8 cellular contexts compared by ENCODE assay signal in the genomic region with DNA sequence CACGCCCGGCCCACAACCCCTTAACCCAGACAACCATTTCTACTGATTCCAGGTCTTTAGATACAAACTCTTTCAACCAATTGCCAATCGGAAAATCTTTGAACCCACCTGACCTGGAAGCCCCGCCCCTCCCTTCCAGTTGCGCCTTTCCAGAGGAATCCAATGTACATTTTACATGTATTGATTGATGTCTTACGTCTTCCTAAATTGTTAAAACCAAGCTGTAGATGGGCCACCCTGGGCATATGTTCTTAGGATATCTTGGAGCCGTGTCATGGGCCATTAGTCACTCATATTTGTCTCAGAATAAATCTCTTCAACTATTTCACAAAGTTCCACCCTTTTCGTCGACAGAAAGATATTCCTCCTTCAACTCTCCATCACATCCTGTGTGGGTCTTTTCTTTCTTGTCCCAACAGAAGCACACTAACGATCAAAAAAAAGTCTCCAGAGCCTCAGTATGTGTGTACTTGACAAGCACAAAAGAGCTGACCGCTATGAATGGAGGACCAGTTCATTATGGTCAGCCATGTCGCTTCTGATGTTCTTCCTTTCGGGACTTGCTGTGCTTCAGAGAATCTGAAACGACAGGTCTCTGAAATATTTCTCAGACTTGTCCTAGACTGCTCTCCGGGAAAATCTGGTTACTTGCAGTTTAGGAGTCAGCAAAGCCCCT. TPM values are rescaled to one million over a fixed set of nuclear protein-coding genes. Genes with fewer than 3 reads are reported as not detected.
DNase-seq lines count a peak whose midpoint lies in the region; ATAC-seq and TF ChIP-seq lines count a peak whose summit lies in the region.

No MANE protein-coding gene starts in this region.

- H3K27ac ChIP-seq in DOHH2 (ENCODE audit: low read depth, low read length) (no peak overlapping the region), Peyer's patch (peak overlapping the region in 2 of 4 donors; percentile 74 to 88), psoas muscle (peak overlapping the region; percentile 38)

- peaks cover 16% of the 10 kb centered on the region for H3K4me1 ChIP-seq in DOHH2 (ENCODE audit: control insufficient read depth, low read length)
- peaks cover 0 to 11% (median 0%) of the 10 kb centered on the region in 4 donors for H3K4me1 ChIP-seq in Peyer's patch
- H3K4me1 ChIP-seq in psoas muscle, result peaks cover 7% of the 10 kb centered on the region

- H3K27me3 ChIP-seq in DOHH2 (ENCODE audit: control insufficient read depth, low read length) (no peaks in the 10 kb centered on the region), Peyer's patch (no peaks in the 10 kb centered on the region), psoas muscle (ENCODE audit: insufficient read depth in 3 of 3, low read length in 2 of 3) (no peaks in the 10 kb centered on the region)

- peak; percentile 9 for ATAC-seq in GM21825 (IDR thresholded peaks at IDR 0.05; ENCODE audit: unreplicated experiment)
- ATAC-seq in psoas muscle, result peak in 2 of 4 donors; percentile 17 to 41
- ATAC-seq in HG02981 (IDR thresholded peaks at IDR 0.05; ENCODE audit: unreplicated experiment), result no peak

- no peak for TF ChIP-seq POLR2A in Peyer's patch (IDR thresholded peaks at IDR 0.05)

- peak overlapping the region; percentile 92 for H3K4me2 ChIP-seq in DOHH2 (ENCODE audit: low read length)

- TF ChIP-seq CTCF in DOHH2 (IDR thresholded peaks at IDR 0.05; ENCODE audit: low read depth, low read length, poor library complexity, severe bottlenecking) (no peak), Peyer's patch (IDR thresholded peaks at IDR 0.05) (no peak), fibroblast of mammary gland (conservative IDR thresholded peaks at IDR 0.05; ENCODE audit: control insufficient read depth, insufficient read depth, low read depth, low read length) (no peak), psoas muscle (IDR thresholded peaks at IDR 0.05) (no peak)

- intact Hi-C loops in psoas muscle (cut with DNase I), result loop anchor here in 1 of 2 donors (10.0 kb wide), 1 partner anchor 50 kb away; the partner anchor contains the start of gene ZNF419

- H3K9me3 ChIP-seq in DOHH2 (ENCODE audit: control insufficient read depth, insufficient read depth, low read length) (peaks cover 28% of the 10 kb centered on the region), Peyer's patch (peaks cover 0 to 2% (median 0%) of the 10 kb centered on the region in 4 donors), psoas muscle (no peaks in the 10 kb centered on the region)

- no peaks in the 10 kb centered on the region for H4K20me1 ChIP-seq in DOHH2 (ENCODE audit: control insufficient read depth, insufficient read depth, low read depth, low read length)

- 28 to 37% (median 28%) methylated on average over 15 of the region's 15 CpGs for WGBS in psoas muscle, 3 donors

- H3K36me3 ChIP-seq in DOHH2 (ENCODE audit: control insufficient read depth, low read length) (peaks cover 8% of the 10 kb centered on the region; the same call in 1 of the 2 replicates), Peyer's patch (no peaks in the 10 kb centered on the region), psoas muscle (ENCODE audit: insufficient read depth in 1 of 2, low read depth in 1 of 2) (peaks cover 2 to 16% of the 10 kb centered on the region in 2 donors)

- DNase-seq in Peyer's patch (no peak), fibroblast of mammary gland (ENCODE audit: low read depth) (no peak), psoas muscle (no peak), HuH-7.5 (ENCODE audit: low spot score) (no peak), NCI-H187 (lab: John Stamatoyannopoulos, UW) (no peak)

- H3K4me3 ChIP-seq in DOHH2 (ENCODE audit: low read length) (peak overlapping the region; percentile 95), Peyer's patch (peak overlapping the region; percentile 58 to 90 (median 78)), fibroblast of mammary gland (ENCODE audit: control insufficient read depth, low read depth, low read length) (peak overlapping the region; percentile 82), psoas muscle (peak overlapping the region; percentile 93)

- no peaks in the 10 kb centered on the region for H3F3A ChIP-seq in DOHH2 (ENCODE audit: control insufficient read depth, insufficient read depth)

- H3K79me2 ChIP-seq in DOHH2 (ENCODE audit: control insufficient read depth, low read length), result peaks cover 12% of the 10 kb centered on the region

- no peaks in the 10 kb centered on the region for H3K9me2 ChIP-seq in DOHH2 (replicated peaks; ENCODE audit: control insufficient read depth, low read length)

RNA-seq across cellular contexts. Expression of gene ZNF749, which starts 0.6 kb away (rescaled TPM):
- total RNA-seq in Peyer's patch (10 to 100 TPM in 2 of 4 donors, 1 to 10 TPM in 2; 5.7 to 12.8 (median 10.6) TPM), psoas muscle (10 to 100 TPM in 2 of 4 donors, 1 to 10 TPM in 2; 5.1 to 11.9 (median 8.0) TPM)
- polyA plus RNA-seq in psoas muscle, result 10 to 100 TPM in 2 of 3 donors, 1 to 10 TPM in 1; 6.7 to 22.4 (median 19.7) TPM

RNA-seq across cellular contexts. Expression of gene VN1R1, which starts 22.4 kb away (rescaled TPM):
- total RNA-seq in Peyer's patch, result 1 to 10 TPM in 1 of 4 donors, not detected in 3; 1.1 TPM
- 1 to 10 TPM in 3 of 4 donors, under 1 TPM in 1; 0.76 to 4.1 (median 2.3) TPM for total RNA-seq in psoas muscle
- polyA plus RNA-seq in psoas muscle, result under 1 TPM; 0.42 to 0.57 (median 0.51) TPM

RNA-seq across cellular contexts. Expression of gene ZNF17, which starts 23.6 kb away (rescaled TPM):
- total RNA-seq in Peyer's patch, result 10 to 100 TPM in 3 of 4 donors, 1 to 10 TPM in 1; 7.9 to 21.5 (median 14.6) TPM
- 10 to 100 TPM in 1 of 4 donors, 1 to 10 TPM in 3; 4.8 to 11.0 (median 6.3) TPM for total RNA-seq in psoas muscle
- polyA plus RNA-seq in psoas muscle, result 1 to 10 TPM; 3.6 to 9.0 (median 4.4) TPM

RNA-seq across cellular contexts. Expression of gene ZNF772, which starts 42.8 kb away (rescaled TPM):
- total RNA-seq in Peyer's patch (10 to 100 TPM in 2 of 4 donors, 1 to 10 TPM in 2; 4.0 to 32.2 (median 12.0) TPM), psoas muscle (10 to 100 TPM; 12.0 to 15.2 (median 14.1) TPM)
- 1 to 10 TPM; 2.7 to 8.7 (median 3.0) TPM for polyA plus RNA-seq in psoas muscle

RNA-seq across cellular contexts. Expression of gene ZNF548, which starts 44.9 kb away (rescaled TPM):
- 10 to 100 TPM; 10.7 to 47.9 (median 20.7) TPM for total RNA-seq in Peyer's patch
- total RNA-seq in psoas muscle, result 10 to 100 TPM in 2 of 4 donors, 1 to 10 TPM in 2; 5.6 to 12.1 (median 8.3) TPM
- polyA plus RNA-seq in psoas muscle, result 1 to 10 TPM; 3.2 to 9.9 (median 4.6) TPM
